ENCODE assay signal across 1 cellular context in genomic region chr15:101187820-101188516, GRCh38.
TF ChIP-seq lines count a peak whose summit lies in the region.

No MANE protein-coding gene starts in this region.

TF ChIP-seq in GM12878, 131 proteins besides CTCF, POLR2A, EP300 and RAD21 (continued from another document):
- TF ChIP-seq ZNF687 (IDR thresholded peaks at IDR 0.05) (peak; percentile 79), DPF2 (IDR thresholded peaks at IDR 0.05) (peak; percentile 84), EED (IDR thresholded peaks at IDR 0.05; ENCODE audit: low read depth) (no peak), IRF4 (IDR thresholded peaks at IDR 0.05; ENCODE audit: low read depth, low read length) (0 out of 2 replicates have a peak, but pooled peaks have one; percentile 6), MTA3 (IDR thresholded peaks at IDR 0.05; ENCODE audit: borderline replicate concordance, low read length) (0 out of 2 replicates have a peak, but pooled peaks have one; percentile 0), ZNF217 (IDR thresholded peaks at IDR 0.05) (no peak; the same call in 1 of the 2 replicates)
TF ChIP-seq in GM12878: peak in this region for 26.
